Comparison of ENCODE assay signal across 27 cellular contexts in the genomic region with DNA sequence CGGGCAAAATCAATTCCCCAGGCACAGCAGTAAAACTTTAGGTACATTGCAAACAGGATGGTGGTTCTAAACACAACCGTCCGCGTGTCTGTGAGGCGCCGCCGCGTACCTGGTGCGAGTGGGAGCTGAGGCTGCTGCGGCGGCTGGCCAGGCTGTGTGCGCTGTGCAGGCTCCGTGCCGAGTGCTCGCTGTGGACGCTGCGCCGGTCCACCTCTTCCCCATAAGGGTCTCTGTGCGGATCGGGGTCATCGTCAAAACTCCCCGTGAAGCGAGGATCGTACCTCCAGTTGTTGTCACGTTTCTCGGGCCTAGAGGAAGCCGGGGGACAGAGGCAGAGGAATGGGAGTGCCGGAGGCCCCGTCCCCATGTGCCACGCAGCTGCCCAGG.
"Had no signal": no experiment of that assay in that cellular context is flagged by ENCODE, and none has a peak within 500 bp of the region (broad histone marks: within the 10 kb centered on the region; RNA-seq: fewer than 3 reads in every experiment).

No MANE protein-coding gene starts in this region.

- H3K4me1 Mint-ChIP-seq: memory B cell; stimulated activated effector memory CD8-positive, alpha-beta T cell treated with anti-CD3 and anti-CD28 coated beads, Interleukin-12 subunit alpha, Interleukin-12 subunit beta, amount 100 ng/mL, for 72 hours had no signal

- H3K27me3 ChIP-seq: heart right ventricle, left lung, ovary, right atrium auricular region, sigmoid colon, spleen, testis, thyroid gland, transverse colon, upper lobe of left lung, vagina had no signal

- H3K27ac Mint-ChIP-seq: memory B cell; naive thymus-derived CD4-positive, alpha-beta T cell; natural killer cell treated with Interleukin-12 subunit alpha and Interleukin-12 subunit beta and Interleukin-15 and Interleukin-18, amount 100 ng/mL, for 72 hours; stimulated activated effector memory CD8-positive, alpha-beta T cell treated with anti-CD3 and anti-CD28 coated beads, Interleukin-12 subunit alpha, Interleukin-12 subunit beta, amount 100 ng/mL, for 72 hours had no signal

- H3K4me3 Mint-ChIP-seq: memory B cell; naive thymus-derived CD4-positive, alpha-beta T cell; natural killer cell treated with Interleukin-12 subunit alpha and Interleukin-12 subunit beta and Interleukin-15 and Interleukin-18, amount 100 ng/mL, for 72 hours; stimulated activated effector memory CD8-positive, alpha-beta T cell treated with anti-CD3 and anti-CD28 coated beads, Interleukin-12 subunit alpha, Interleukin-12 subunit beta, amount 100 ng/mL, for 72 hours; stimulated activated naive CD8-positive, alpha-beta T cell treated with anti-CD3 and anti-CD28 coated beads, Interleukin-15, amount 100 ng/mL, for 72 hours had no signal

- H3K27me3 Mint-ChIP-seq: memory B cell; naive thymus-derived CD4-positive, alpha-beta T cell; natural killer cell treated with Interleukin-12 subunit alpha and Interleukin-12 subunit beta and Interleukin-15 and Interleukin-18, amount 100 ng/mL, for 72 hours; progenitor cell of endocrine pancreas; stimulated activated naive CD8-positive, alpha-beta T cell treated with anti-CD3 and anti-CD28 coated beads, Interleukin-15, amount 100 ng/mL, for 72 hours had no signal

- FAIRE-seq: keratinocyte, small intestine had no signal

- ATAC-seq: heart right ventricle; left colon; left lung; mucosa of descending colon; naive thymus-derived CD4-positive, alpha-beta T cell; natural killer cell treated with Interleukin-12 subunit alpha and Interleukin-12 subunit beta and Interleukin-15 and Interleukin-18, amount 100 ng/mL, for 72 hours; stimulated activated effector memory CD8-positive, alpha-beta T cell treated with anti-CD3 and anti-CD28 coated beads, Interleukin-12 subunit alpha, Interleukin-12 subunit beta, amount 100 ng/mL, for 72 hours; stimulated activated naive CD8-positive, alpha-beta T cell treated with anti-CD3 and anti-CD28 coated beads, Interleukin-15, amount 100 ng/mL, for 72 hours had no signal

- H3K9me3 ChIP-seq: heart right ventricle, left lung, mucosa of descending colon, ovary, right atrium auricular region, sigmoid colon, spleen, testis, thyroid gland, transverse colon, upper lobe of left lung, vagina had no signal

- H3K4me1 ChIP-seq: heart right ventricle, left lung, right atrium auricular region, sigmoid colon, thyroid gland, transverse colon, upper lobe of left lung, vagina had no signal

- H3K36me3 ChIP-seq: ovary had no signal

- H3K4me3 ChIP-seq: heart right ventricle, left lung, lung, mucosa of descending colon, ovary, right atrium auricular region, sigmoid colon, spleen, testis, thyroid gland, transverse colon, upper lobe of left lung, vagina had no signal

- DNase-seq: heart right ventricle; hippocampal formation; left colon; left lung; midbrain; mucosa of descending colon; naive thymus-derived CD4-positive, alpha-beta T cell; ovary; sigmoid colon; small intestine; spleen; stimulated activated CD4-positive, alpha-beta T cell treated with anti-CD3 and anti-CD28 coated beads, Interleukin-4, amount 100 ng/mL, for 24 hours; stimulated activated naive CD4-positive, alpha-beta T cell treated with Interleukin-2 at 50 U/mL for 16 hours; stimulated activated naive CD8-positive, alpha-beta T cell treated with anti-CD3 and anti-CD28 coated beads, Interleukin-15, amount 100 ng/mL, for 72 hours; substantia nigra; testis; thyroid gland; transverse colon; upper lobe of left lung had no signal

- H3K27ac ChIP-seq: heart right ventricle, left lung, ovary, right atrium auricular region, sigmoid colon, spleen, testis, thyroid gland, transverse colon, upper lobe of left lung, vagina had no signal
